In the genomic region with DNA sequence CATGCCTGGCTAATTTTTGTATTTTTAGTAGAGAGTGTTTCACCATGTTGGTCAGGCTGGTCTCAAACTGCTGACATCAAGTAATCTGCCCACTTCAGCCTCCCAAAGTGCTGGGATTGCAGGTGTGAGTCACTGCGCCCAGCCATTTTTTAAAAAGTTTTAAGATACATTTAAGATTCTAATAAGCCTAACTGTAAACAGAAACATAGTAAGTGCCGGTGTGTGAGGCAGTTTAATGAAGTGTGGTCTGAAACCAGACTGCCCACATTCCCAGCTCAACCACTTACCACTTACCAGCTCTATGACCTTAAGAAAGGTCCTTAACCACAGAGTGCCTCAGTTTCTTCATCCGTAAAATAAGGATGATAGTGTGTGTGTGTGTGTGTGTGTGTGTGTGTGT, we compare ENCODE assay signal across 27 cellular contexts. TPM values are rescaled to one million over a fixed set of nuclear protein-coding genes. Genes with fewer than 3 reads are reported as not detected.
DNase-seq lines count a peak whose midpoint lies in the region; ATAC-seq and TF ChIP-seq lines count a peak whose summit lies in the region.
"Had no signal": no experiment of that assay in that cellular context is flagged by ENCODE, and none has a peak within 500 bp of the region (broad histone marks: within the 10 kb centered on the region; RNA-seq: fewer than 3 reads in every experiment).

No MANE protein-coding gene starts in this region.

- H3K27ac ChIP-seq in PC-3 (ENCODE audit: low read length) (no peak overlapping the region), lower lobe of right lung (no peak overlapping the region), body of pancreas (no peak overlapping the region)
- H3K27ac ChIP-seq: C4-2B, SK-N-MC had no signal

- H3K36me3 Mint-ChIP-seq in Caco-2 (ENCODE audit: insufficient read depth, unreplicated experiment), result no peaks in the 10 kb centered on the region

- DNase-seq in H4 (ENCODE audit: low spot score) (peak; percentile 34), PC-3 (peak; percentile 23), epithelial cell of esophagus (ENCODE audit: low read depth) (peak; percentile 8), lower lobe of right lung (no peak), body of pancreas (no peak), Caco-2 (no peak)
- no peak for DNase-seq in activated naive CD4-positive, alpha-beta T cell treated with anti-CD3 and anti-CD28 coated beads, Interleukin-2, amount 50 U/mL, for 16 hours
- DNase-seq: 8988T, AML-193, EL, GF-D8, H7, KBM-7, MV-4-11, NCI-H1105 treated with DMSO at 0.1 percent for 48 hours, NCI-H2081, NCI-H2171, NCI-H345, NCI-H524 treated with DMSO at 0.1 percent for 48 hours, NCI-H82, OCI-M1, SHP77, SW 1271 had no signal

- H3K36me3 ChIP-seq in PC-3 (ENCODE audit: low read depth, low read length) (no peaks in the 10 kb centered on the region), lower lobe of right lung (no peaks in the 10 kb centered on the region), body of pancreas (replicated peaks in 1 of 2; ENCODE audit: insufficient read depth in 1 of 2, low read depth in 2 of 2) (no peaks in the 10 kb centered on the region), Caco-2 (ENCODE audit: control insufficient read depth, insufficient read depth, low read length) (no peaks in the 10 kb centered on the region)

- H4K20me1 ChIP-seq in PC-3 (ENCODE audit: low read length), result no peaks in the 10 kb centered on the region

- no peak overlapping the region for H2AFZ ChIP-seq in PC-3 (ENCODE audit: low read length)

- no peak overlapping the region for H3K4me2 ChIP-seq in PC-3 (ENCODE audit: low read length)

- H3K4me3 ChIP-seq in PC-3 (ENCODE audit: low read length) (no peak overlapping the region), epithelial cell of esophagus (ENCODE audit: low read length) (no peak overlapping the region), lower lobe of right lung (no peak overlapping the region), body of pancreas (no peak overlapping the region), Caco-2 (ENCODE audit: low read depth, low read length) (no peak overlapping the region)
- H3K4me3 ChIP-seq: SK-N-MC had no signal

- H3K27me3 ChIP-seq in PC-3 (ENCODE audit: low read length), result no peaks in the 10 kb centered on the region
- H3K27me3 ChIP-seq in lower lobe of right lung (ENCODE audit: low read depth), result no peaks in the 10 kb centered on the region
- H3K27me3 ChIP-seq in body of pancreas, result no peaks in the 10 kb centered on the region
- H3K27me3 ChIP-seq in Caco-2 (replicated peaks; ENCODE audit: control insufficient read depth, insufficient read depth, low read length), result no peaks in the 10 kb centered on the region

- intact Hi-C loops in PC-3 (cut with micrococcal nuclease) (no loop called here), lower lobe of right lung (cut with DNase I) (no loop called here), body of pancreas (cut with DNase I) (no loop called here), Caco-2 (cut with micrococcal nuclease; ENCODE audit: unreplicated experiment) (loop anchor here (5.0 kb wide), 1 partner anchor 151 kb away; no protein-coding TSS in a partner anchor)

- no peaks in the 10 kb centered on the region for H3K9me3 ChIP-seq in PC-3 (ENCODE audit: low read length)
- H3K9me3 ChIP-seq in lower lobe of right lung, result no peaks in the 10 kb centered on the region
- H3K9me3 ChIP-seq in body of pancreas, result no peaks in the 10 kb centered on the region
- H3K9me3 ChIP-seq in Caco-2, result peaks cover 10% of the 10 kb centered on the region

- CTCF ChIA-PET in PC-3 (lab: Charles Lee) (no interaction called here), Caco-2 (lab: Charles Lee) (no interaction called here)

- POLR2A ChIA-PET in PC-3 (lab: Charles Lee; ENCODE audit: unreplicated experiment) (no interaction called here), Caco-2 (lab: Charles Lee) (no interaction called here)

- whole genome bisulfite sequencing in body of pancreas, 2 donors, result 67 to 85% methylated on average over 3 of the region's 3 CpGs

- H3K27ac Mint-ChIP-seq in Caco-2 (ENCODE audit: unreplicated experiment), result no peak overlapping the region

- peaks cover 7% of the 10 kb centered on the region for H3K27me3 Mint-ChIP-seq in Caco-2 (ENCODE audit: insufficient read depth, unreplicated experiment)

- no peak overlapping the region for H3K9ac ChIP-seq in PC-3 (ENCODE audit: low read length)

- no peaks in the 10 kb centered on the region for H3K9me2 ChIP-seq in PC-3 (replicated peaks; ENCODE audit: low read length)

- no peak for TF ChIP-seq POLR2A in body of pancreas (IDR thresholded peaks at IDR 0.05)

- no peaks in the 10 kb centered on the region for H3F3A ChIP-seq in PC-3 (ENCODE audit: low read length, unreplicated experiment)

- H3K79me2 ChIP-seq in PC-3 (ENCODE audit: low read length), result no peaks in the 10 kb centered on the region

- H3K4me1 ChIP-seq in PC-3 (ENCODE audit: insufficient read depth, low read length), result no peaks in the 10 kb centered on the region
- H3K4me1 ChIP-seq in lower lobe of right lung, result no peaks in the 10 kb centered on the region
- no peaks in the 10 kb centered on the region for H3K4me1 ChIP-seq in body of pancreas
- H3K4me1 ChIP-seq in Caco-2, result no peaks in the 10 kb centered on the region

- no peak for ATAC-seq in PC-3
- ATAC-seq in lower lobe of right lung, result peak; percentile 80 to 84
- no peak for ATAC-seq in body of pancreas
- no peak for ATAC-seq in HG02938 (IDR thresholded peaks at IDR 0.05; ENCODE audit: unreplicated experiment)
- ATAC-seq: HepG2 had no signal

- TF ChIP-seq CTCF in PC-3 (conservative IDR thresholded peaks at IDR 0.05; ENCODE audit: low read depth, low read length) (no peak), epithelial cell of esophagus (IDR thresholded peaks at IDR 0.05; ENCODE audit: insufficient read depth, low read depth, low read length, missing control alignments) (no peak), lower lobe of right lung (IDR thresholded peaks at IDR 0.05) (no peak), body of pancreas (IDR thresholded peaks at IDR 0.05) (no peak), Caco-2 (IDR thresholded peaks at IDR 0.05; ENCODE audit: insufficient read depth in 1 of 2, low read depth in 1 of 2, low read length in 1 of 2, severe bottlenecking in 1 of 2, unreplicated experiment in 1 of 2) (no peak)

- no peaks in the 10 kb centered on the region for H3K9me3 Mint-ChIP-seq in Caco-2 (ENCODE audit: unreplicated experiment)

- H3K4me1 Mint-ChIP-seq in Caco-2 (ENCODE audit: low read depth, unreplicated experiment), result no peaks in the 10 kb centered on the region

- BruUV-seq in PC-3 (replicated peaks; lab: Mats Ljungman, UMichigan) (no TSS peak), Caco-2 (replicated peaks; lab: Mats Ljungman, UMichigan) (no TSS peak)

- H3K4me3 Mint-ChIP-seq in Caco-2 (ENCODE audit: unreplicated experiment), result no peak overlapping the region

RNA-seq across cellular contexts. Expression of gene TMEM237, which starts 42.4 kb away (rescaled TPM):
- total RNA-seq in H4 (2014; rRNA removed; shearing (Covaris generic)), result 46.3 and 53.9 TPM in 2 replicates
- total RNA-seq in PC-3 (2014; rRNA removed) (32.8 and 39.0 TPM in 2 replicates), lower lobe of right lung (13.9 TPM), body of pancreas (10 to 100 TPM in 1 of 2 donors, 1 to 10 TPM in 1; 9.3 to 10.5 TPM), Caco-2 (2022) (21.1 and 26.5 TPM in 2 replicates)

Comparison
In these comparisons a context has a peak if more than half of its experiments do, and no peak if none do; other contexts are left out.
1. DNase-seq: peak in H4 (single experiment), PC-3 (single experiment) and epithelial cell of esophagus (single experiment); none in lower lobe of right lung (single experiment), body of pancreas (0 of 4), Caco-2 (0 of 2) and activated naive CD4-positive, alpha-beta T cell treated with anti-CD3 and anti-CD28 coated beads, Interleukin-2, amount 50 U/mL, for 16 hours (single experiment).
2. ATAC-seq: peak in lower lobe of right lung (2 of 2); none in PC-3 (single experiment), body of pancreas (single experiment) and HG02938 (single experiment).